Comparison of ENCODE assay signal across 8 cellular contexts in the genomic region with DNA sequence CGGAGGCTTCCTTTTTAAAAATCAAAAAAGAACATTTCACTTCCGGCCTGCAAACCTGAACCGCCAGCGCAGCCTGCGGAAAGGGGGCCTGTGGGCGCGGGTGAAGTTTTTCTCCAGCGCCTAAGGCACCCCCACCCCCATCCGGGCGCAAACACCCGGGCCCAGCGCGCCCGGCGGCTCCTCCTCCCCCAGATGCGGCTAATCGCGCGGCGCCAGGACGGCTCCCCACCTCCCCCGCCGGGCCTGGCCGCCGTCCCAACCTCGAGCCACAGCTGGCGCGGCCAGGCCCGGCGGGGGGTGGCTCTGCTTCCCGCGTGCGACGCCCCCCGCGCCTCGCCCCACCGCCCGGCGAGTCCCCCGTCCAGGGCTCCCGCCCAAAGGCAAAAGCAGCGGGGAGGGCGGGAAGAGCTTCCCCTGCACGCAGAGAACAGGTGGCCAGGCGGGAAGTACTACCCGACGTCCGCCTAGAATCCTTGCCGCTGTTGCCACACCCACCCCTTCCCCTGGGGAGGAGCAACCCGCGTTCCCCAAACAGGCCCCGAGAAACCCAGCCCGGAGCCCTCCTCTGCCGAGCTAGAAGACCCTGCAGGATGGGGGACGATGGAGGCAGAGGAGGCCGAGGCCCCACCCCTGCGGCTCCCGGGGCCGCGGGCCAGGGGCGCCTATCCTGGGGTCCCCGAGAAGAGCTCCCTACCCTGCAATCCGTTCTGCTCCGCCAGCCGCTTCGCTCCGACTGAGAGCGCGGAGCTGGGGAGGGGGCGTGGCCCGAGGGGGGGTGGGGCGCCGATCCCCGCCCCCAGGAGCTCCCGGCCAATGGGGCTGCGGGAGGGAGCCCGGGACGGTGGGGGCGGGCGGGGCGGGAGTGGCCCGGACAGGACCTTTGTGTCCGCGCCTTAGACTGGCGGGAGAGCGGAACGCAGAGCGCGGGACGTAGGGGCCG. TPM values are rescaled to one million over a fixed set of nuclear protein-coding genes. Genes with fewer than 3 reads are reported as not detected.
A peak's percentile ranks its signal among the peaks of the same experiment; 100 is the strongest.
DNase-seq lines count a peak whose midpoint lies in the region; ATAC-seq and TF ChIP-seq lines count a peak whose summit lies in the region.

A gene (minus strand): TSS at position 735 of the 940 bp plus-strand sequence. CDS start 9,678 bp downstream, outside the sequence.

- TF ChIP-seq POLR2A in IMR-90 (IDR thresholded peaks at IDR 0.05; ENCODE audit: low read depth, low read length): peak; percentile 80

- H3K4me3 ChIP-seq in IMR-90 (ENCODE audit: insufficient read depth, low read depth, low read length) (peak within 1 kb of the TSS; percentile 71), OCI-LY7 (ENCODE audit: low read depth, low read length, poor library complexity, severe bottlenecking) (peak within 1 kb of the TSS; percentile 92), mucosa of rectum (ENCODE audit: low read length in 2 of 2) (peak within 1 kb of the TSS; percentile 74 to 89)

- H2AFZ ChIP-seq in IMR-90 (replicated peaks; ENCODE audit: low read length, poor library complexity) (peak within 1 kb of the TSS; percentile 92), OCI-LY7 (ENCODE audit: low read length) (peak within 1 kb of the TSS; percentile 45)

- peaks cover 5 to 51% of the 10 kb centered on the region in 2 experiments for H3K79me1 ChIP-seq in IMR-90 (ENCODE audit: low read depth in 1 of 2, low read length in 2 of 2)

- H4K20me1 ChIP-seq in IMR-90 (ENCODE audit: insufficient read depth, low read length): peaks cover 39% of the 10 kb centered on the region
- H4K20me1 ChIP-seq in OCI-LY7 (ENCODE audit: insufficient read depth, low read length): peaks cover 24% of the 10 kb centered on the region

- peaks cover 4% of the 10 kb centered on the region for H3K36me3 ChIP-seq in IMR-90 (ENCODE audit: control insufficient read depth, insufficient read depth, low read length)
- peaks cover 31% of the 10 kb centered on the region for H3K36me3 ChIP-seq in OCI-LY7 (ENCODE audit: insufficient read depth, low read length)
- H3K36me3 ChIP-seq in mucosa of rectum (ENCODE audit: control insufficient read depth in 2 of 2, insufficient read depth in 2 of 2, low read length in 2 of 2): no peaks in the 10 kb centered on the region

- dilution Hi-C loops in IMR-90 (cut with HindIII; ENCODE audit: low sequenced_read_pairs, unreplicated experiment): no loop called here

- H3K79me2 ChIP-seq in OCI-LY7 (ENCODE audit: insufficient read depth, low read depth, low read length): peaks cover 47% of the 10 kb centered on the region

- H3K14ac ChIP-seq in IMR-90 (replicated peaks; ENCODE audit: low read depth, low read length): peak within 1 kb of the TSS; percentile 93

- no TSS peak for BruUV-seq in IMR-90 (replicated peaks; lab: Mats Ljungman, UMichigan)
- BruUV-seq in OCI-LY7 (replicated peaks; lab: Mats Ljungman, UMichigan): no TSS peak

- H3K4me1 ChIP-seq in IMR-90 (ENCODE audit: control insufficient read depth, insufficient read depth, low read length) (peaks cover 14% of the 10 kb centered on the region), OCI-LY7 (ENCODE audit: insufficient read depth, low read length, poor library complexity, severe bottlenecking) (peaks cover 63% of the 10 kb centered on the region), mucosa of rectum (ENCODE audit: control insufficient read depth in 2 of 2, insufficient read depth in 2 of 2, low read length in 2 of 2) (peaks cover 35 to 42% of the 10 kb centered on the region in 2 donors)

- TF ChIP-seq CTCF in IMR-90 (conservative IDR thresholded peaks at IDR 0.05; ENCODE audit: low read depth, low read length) (no peak), OCI-LY7 (conservative IDR thresholded peaks at IDR 0.05; ENCODE audit: low read length) (no peak)

- peak within 1 kb of the TSS; percentile 97 for H3K23ac ChIP-seq in IMR-90 (ENCODE audit: low read depth, low read length)

- 0% methylated on average over 13 of the region's 92 CpGs; no CpG with 5 or more reads in 1 of the 2 experiments for WGBS in IMR-90 (ENCODE audit: extremely low coverage in 2 of 2, insufficient read length in 1 of 2), 2 experiments

- H2BK15ac ChIP-seq in IMR-90 (ENCODE audit: low read depth, low read length): peak within 1 kb of the TSS; percentile 72; the same call in 2 of the 3 replicates

- no peak within 1 kb of the TSS; the same call in 1 of the 2 replicates for H2BK20ac ChIP-seq in IMR-90 (ENCODE audit: low read depth, low read length)

- peak within 1 kb of the TSS; percentile 46 for H2BK120ac ChIP-seq in IMR-90 (ENCODE audit: low read depth, low read length)

- no peaks in the 10 kb centered on the region for H3K9me3 ChIP-seq in IMR-90 (ENCODE audit: control insufficient read depth, insufficient read depth, low read length)
- H3K9me3 ChIP-seq in OCI-LY7 (ENCODE audit: low read length): no peaks in the 10 kb centered on the region
- no peaks in the 10 kb centered on the region for H3K9me3 ChIP-seq in mucosa of rectum (ENCODE audit: control insufficient read depth in 2 of 2, low read length in 2 of 2)

- H3K9me2 ChIP-seq in OCI-LY7 (ENCODE audit: insufficient read depth, low read length): no peaks in the 10 kb centered on the region

- DNase-seq in DMS 273 (lab: John Stamatoyannopoulos, UW; ENCODE audit: unreplicated experiment) (peak; percentile 98), IMR-90 (peak; percentile 79), OCI-LY7 (ENCODE audit: low spot score) (peak; percentile 94), activated T-cell treated with anti-CD3 and anti-CD28 coated beads for 4 hours (peak; percentile 54), epithelial cell of prostate (ENCODE audit: low read depth, low spot score) (no peak)
- peak; percentile 51 to 60 for DNase-seq in stimulated activated CD8-positive, alpha-beta memory T cell treated with anti-CD3 and anti-CD28 coated beads, Interleukin-7, amount 100 ng/mL, for 1 hour (ENCODE audit: low read depth in 2 of 2)

- peak within 1 kb of the TSS; percentile 91 for H3K56ac ChIP-seq in IMR-90 (ENCODE audit: extremely low read depth, insufficient read depth, low read length)

- intact Hi-C loops in IMR-90 (cut with micrococcal nuclease): loop anchor here (5.0 kb wide), 1 partner anchor 71 kb away; a partner anchor contains a TSS
- intact Hi-C loops in OCI-LY7 (cut with micrococcal nuclease; ENCODE audit: unreplicated experiment): loop anchor here (1.0 to 5.0 kb wide), 5 partner anchors 12 to 269 kb away; a partner anchor contains a TSS

- peak within 1 kb of the TSS; percentile 73 to 95 for H4K8ac ChIP-seq in IMR-90 (ENCODE audit: low read depth in 2 of 2, low read length in 2 of 2)

- TF ChIP-seq RAD21 in IMR-90 (IDR thresholded peaks at IDR 0.05; ENCODE audit: low read length): no peak

- in situ Hi-C loops in IMR-90 (cut with MboI; ENCODE audit: low sequenced_read_pairs): no loop called here

- peaks cover 8% of the 10 kb centered on the region for H3K9me1 ChIP-seq in IMR-90 (ENCODE audit: insufficient read depth, low read length)

- CTCF ChIA-PET in IMR-90 (lab: Yijun Ruan, JAX) (interaction anchor here (1.7 kb wide), 1 partner anchor 140 kb away, joined by 6 read pairs; no protein-coding TSS in a partner anchor), OCI-LY7 (lab: Charles Lee; ENCODE audit: unreplicated experiment) (interaction anchor here (0.6 to 1.2 kb wide), 2 partner anchors 17 to 80 kb away, joined by 3 to 6 read pairs; no protein-coding TSS in a partner anchor)

- H4K5ac ChIP-seq in IMR-90 (ENCODE audit: low read depth, low read length): peak within 1 kb of the TSS; percentile 51

- peak within 1 kb of the TSS; percentile 92 for H3K9ac ChIP-seq in IMR-90 (ENCODE audit: low read depth, low read length)
- peak within 1 kb of the TSS; percentile 74 to 84 for H3K9ac ChIP-seq in mucosa of rectum (ENCODE audit: low read depth in 1 of 2, low read length in 2 of 2)

- H3K27me3 ChIP-seq in IMR-90 (ENCODE audit: control insufficient read depth, insufficient read depth, low read length) (no peaks in the 10 kb centered on the region), mucosa of rectum (ENCODE audit: control insufficient read depth in 2 of 2, insufficient read depth in 2 of 2, low read length in 2 of 2) (no peaks in the 10 kb centered on the region)

- peak within 1 kb of the TSS; percentile 95 for H3K4ac ChIP-seq in IMR-90 (ENCODE audit: low read depth, low read length)

- H3K4me2 ChIP-seq in IMR-90 (ENCODE audit: low read depth, low read length) (peak within 1 kb of the TSS; percentile 96), OCI-LY7 (ENCODE audit: low read length) (peak within 1 kb of the TSS; percentile 80)

- ATAC-seq in GM21528 (IDR thresholded peaks at IDR 0.05; ENCODE audit: low FRiP score, unreplicated experiment) (peak; percentile 73), IMR-90 (ENCODE audit: low read depth) (peak; percentile 84)

- peak within 1 kb of the TSS; percentile 88 for H2AK5ac ChIP-seq in IMR-90 (ENCODE audit: low read depth, low read length)

- POLR2A ChIA-PET in IMR-90 (lab: Charles Lee; ENCODE audit: unreplicated experiment): interaction anchor here (0.6 kb wide), 1 partner anchor 105 kb away, joined by 4 read pairs; no protein-coding TSS in a partner anchor
- POLR2A ChIA-PET in OCI-LY7 (lab: Charles Lee): interaction anchor here (0.6 to 1.7 kb wide), 15 partner anchors 8 to 296 kb away, joined by 3 to 11 read pairs (median 3); a partner anchor contains a TSS

- peak within 1 kb of the TSS; percentile 98 for H2AK9ac ChIP-seq in IMR-90 (replicated peaks; ENCODE audit: low read depth, low read length, poor library complexity)

- peak within 1 kb of the TSS; percentile 85 for H4K91ac ChIP-seq in IMR-90 (ENCODE audit: insufficient read depth, low read depth, low read length)

- peak within 1 kb of the TSS; percentile 66 for H2BK5ac ChIP-seq in IMR-90 (ENCODE audit: low read depth, low read length, poor library complexity, severe bottlenecking)

- peak within 1 kb of the TSS; percentile 58 for H3K18ac ChIP-seq in IMR-90 (ENCODE audit: low read depth, low read length)

- peak within 1 kb of the TSS; percentile 90 for H3K27ac ChIP-seq in IMR-90 (ENCODE audit: insufficient read depth, low read length)
- peak within 1 kb of the TSS; percentile 89 for H3K27ac ChIP-seq in OCI-LY7 (ENCODE audit: low read depth, low read length, poor library complexity, severe bottlenecking)
- peak within 1 kb of the TSS; percentile 76 for H3K27ac ChIP-seq in epithelial cell of prostate
- peak within 1 kb of the TSS; percentile 84 to 92 for H3K27ac ChIP-seq in mucosa of rectum (ENCODE audit: low read depth in 2 of 2, low read length in 2 of 2)

TF ChIP-seq in IMR-90, 13 proteins besides CTCF, POLR2A, EP300 and RAD21 (continues in another document):
- TF ChIP-seq, protein P1, sequence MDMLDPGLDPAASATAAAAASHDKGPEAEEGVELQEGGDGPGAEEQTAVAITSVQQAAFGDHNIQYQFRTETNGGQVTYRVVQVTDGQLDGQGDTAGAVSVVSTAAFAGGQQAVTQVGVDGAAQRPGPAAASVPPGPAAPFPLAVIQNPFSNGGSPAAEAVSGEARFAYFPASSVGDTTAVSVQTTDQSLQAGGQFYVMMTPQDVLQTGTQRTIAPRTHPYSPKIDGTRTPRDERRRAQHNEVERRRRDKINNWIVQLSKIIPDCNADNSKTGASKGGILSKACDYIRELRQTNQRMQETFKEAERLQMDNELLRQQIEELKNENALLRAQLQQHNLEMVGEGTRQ (IDR thresholded peaks at IDR 0.05; ENCODE audit: low read depth, low read length): no peak

RNA-seq across cellular contexts. Expression of the gene that starts here (rescaled TPM):
- total RNA-seq in IMR-90 (2012; rRNA removed): 96.4 and 138 TPM in 2 replicates
- polyA plus RNA-seq in IMR-90 (2012; rRNA removed): 121 and 150 TPM in 2 replicates
- 89.9 and 241 TPM in 2 replicates for polyA plus RNA-seq in IMR-90 (2012; cell fraction: cytosol; rRNA removed)
- polyA plus RNA-seq in IMR-90 (2012; cell fraction: nucleus; rRNA removed; ENCODE audit: low replicate concordance): 47.6 and 87.9 TPM in 2 replicates
- total RNA-seq in OCI-LY7 (2014; rRNA removed; shearing (Covaris generic)): 236 and 241 TPM in 2 replicates
- total RNA-seq in OCI-LY7 (2022): 156 and 173 TPM in 2 replicates
